Comparison of ENCODE assay signal across 17 cellular contexts in the genomic region with DNA sequence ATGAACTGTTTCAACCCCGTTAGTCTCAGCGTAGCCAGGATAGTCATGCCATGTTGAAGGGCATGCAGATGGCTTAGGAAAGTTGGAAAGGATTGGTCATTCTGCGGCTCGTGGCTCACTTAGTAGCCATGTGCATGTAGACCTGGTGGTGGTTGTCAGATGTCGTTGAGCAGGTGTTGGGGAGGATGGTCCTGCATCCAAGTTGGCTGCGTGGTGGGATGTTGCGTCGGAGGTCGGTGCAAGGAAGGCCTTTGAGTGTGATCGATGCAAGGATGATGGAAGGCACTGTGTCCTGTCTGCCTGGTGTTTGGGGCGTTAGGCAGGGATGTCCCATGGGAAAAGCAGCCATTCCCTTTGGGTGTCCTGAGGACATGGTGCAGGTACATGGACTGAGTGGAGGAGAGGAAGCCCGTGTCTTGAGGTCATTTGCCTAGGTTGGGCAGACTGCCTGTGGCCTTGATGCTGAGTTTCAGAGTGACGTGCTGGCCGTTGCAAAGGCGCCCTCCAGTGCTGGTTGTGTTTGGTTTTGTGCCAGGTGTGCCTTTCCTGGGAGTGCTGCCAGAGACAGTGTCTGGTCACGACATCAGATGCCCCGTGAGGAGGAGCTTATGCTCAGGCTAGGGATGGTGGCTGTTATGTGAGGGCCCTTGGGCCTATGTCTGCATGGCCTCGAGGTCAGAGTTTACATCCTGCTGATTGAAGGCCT.
A peak's percentile ranks its signal among the peaks of the same experiment; 100 is the strongest.
DNase-seq lines count a peak whose midpoint lies in the region; ATAC-seq and TF ChIP-seq lines count a peak whose summit lies in the region.
"Had no signal": no experiment of that assay in that cellular context is flagged by ENCODE, and none has a peak within 500 bp of the region (broad histone marks: within the 10 kb centered on the region; RNA-seq: fewer than 3 reads in every experiment).

No MANE protein-coding gene starts in this region.

- H3K27me3 ChIP-seq in DND-41 (ENCODE audit: insufficient read depth, low read length, poor library complexity) (no peaks in the 10 kb centered on the region), mucosa of rectum (ENCODE audit: control insufficient read depth in 2 of 2, insufficient read depth in 2 of 2, low read length in 2 of 2) (no peaks in the 10 kb centered on the region), stomach smooth muscle (ENCODE audit: control insufficient read depth in 1 of 2, insufficient read depth in 2 of 2, low read length in 2 of 2) (no peaks in the 10 kb centered on the region)
- H3K27me3 ChIP-seq: neutrophil had no signal

- no peak for TF ChIP-seq CTCF in DND-41 (IDR thresholded peaks at IDR 0.05; ENCODE audit: borderline replicate concordance, extremely low read depth, low read length, poor library complexity, severe bottlenecking)

- no peak overlapping the region for H3K9ac ChIP-seq in DND-41 (ENCODE audit: low read depth, low read length)
- no peak overlapping the region for H3K9ac ChIP-seq in mucosa of rectum (ENCODE audit: low read depth in 1 of 2, low read length in 2 of 2)
- no peak overlapping the region for H3K9ac ChIP-seq in stomach smooth muscle (ENCODE audit: low read length in 2 of 2)

- no peaks in the 10 kb centered on the region for H3K4me1 ChIP-seq in DND-41 (ENCODE audit: insufficient read depth, low read length)
- no peaks in the 10 kb centered on the region for H3K4me1 ChIP-seq in mucosa of rectum (ENCODE audit: control insufficient read depth in 2 of 2, insufficient read depth in 2 of 2, low read length in 2 of 2)
- no peaks in the 10 kb centered on the region for H3K4me1 ChIP-seq in stomach smooth muscle (ENCODE audit: control insufficient read depth, insufficient read depth, low read length)

- ATAC-seq in DND-41 (ENCODE audit: insufficient read depth, low read depth) (no peak), HG02884 (IDR thresholded peaks at IDR 0.05; ENCODE audit: unreplicated experiment) (no peak), HG03039 (IDR thresholded peaks at IDR 0.05; ENCODE audit: unreplicated experiment) (no peak)
- ATAC-seq: stimulated activated naive CD8-positive, alpha-beta T cell treated with anti-CD3 and anti-CD28 coated beads, Interleukin-15, amount 100 ng/mL, for 72 hours had no signal

- H3K36me3 ChIP-seq in DND-41 (ENCODE audit: insufficient read depth, low read length) (peaks cover 100% of the 10 kb centered on the region), mucosa of rectum (ENCODE audit: control insufficient read depth in 2 of 2, insufficient read depth in 2 of 2, low read length in 2 of 2) (peaks cover 41 to 86% of the 10 kb centered on the region in 2 donors), stomach smooth muscle (ENCODE audit: control insufficient read depth in 2 of 2, insufficient read depth in 2 of 2, low read length in 2 of 2) (peaks cover 99% of the 10 kb centered on the region in 2 donors)
- H3K36me3 ChIP-seq: neutrophil had no signal

- H2AFZ ChIP-seq in DND-41 (ENCODE audit: low read depth, low read length), result no peak overlapping the region

- no peaks in the 10 kb centered on the region for H3K79me2 ChIP-seq in DND-41 (ENCODE audit: insufficient read depth, low read length)

- H3K4me3 ChIP-seq in DND-41 (ENCODE audit: low read depth in 1 of 2, low read length in 2 of 2) (no peak overlapping the region; a peak in 1 of 4 replicates), mucosa of rectum (ENCODE audit: low read length in 2 of 2) (peak overlapping the region; percentile 3 to 27), stomach smooth muscle (ENCODE audit: low read length in 2 of 2) (peak overlapping the region; percentile 22 to 38)

- no peak for TF ChIP-seq POLR2A in erythroblast (IDR thresholded peaks at IDR 0.05; ENCODE audit: low read length)

- DNase-seq in DND-41 (peak; percentile 1), erythroblast (lab: John Stamatoyannopoulos, UW) (no peak)
- DNase-seq in activated CD8-positive, alpha-beta memory T cell treated with anti-CD3 and anti-CD28 coated beads for 24 hours, result peak; percentile 26
- DNase-seq: activated gamma-delta T cell treated with Interleukin-2 at 50 U/mL for 16 hours; cerebellar nuclear complex; midbrain; NCI-H1417 treated with DMSO at 0.1 percent for 48 hours; NCI-H526 treated with DMSO at 0.1 percent for 48 hours; SHP77 treated with DMSO at 0.1 percent for 48 hours; stimulated activated naive CD8-positive, alpha-beta T cell treated with anti-CD3 and anti-CD28 coated beads, Interleukin-15, amount 100 ng/mL, for 72 hours had no signal

- H3K9me3 ChIP-seq in DND-41 (ENCODE audit: insufficient read depth, low read length, severe bottlenecking), result peaks cover 98% of the 10 kb centered on the region
- H3K9me3 ChIP-seq in mucosa of rectum (ENCODE audit: control insufficient read depth in 2 of 2, low read length in 2 of 2), result peaks cover 91 to 93% of the 10 kb centered on the region in 2 donors
- peaks cover 45 to 100% of the 10 kb centered on the region in 2 donors for H3K9me3 ChIP-seq in stomach smooth muscle (ENCODE audit: control insufficient read depth in 2 of 2, low read length in 2 of 2)

- H3K27ac ChIP-seq in DND-41 (ENCODE audit: low read length) (no peak overlapping the region), mucosa of rectum (ENCODE audit: low read depth in 2 of 2, low read length in 2 of 2) (no peak overlapping the region), stomach smooth muscle (ENCODE audit: low read length) (no peak overlapping the region)
- H3K27ac ChIP-seq: C4-2B, neutrophil, VCaP had no signal

- H3K4me2 ChIP-seq in DND-41 (ENCODE audit: insufficient read depth, low read length), result no peak overlapping the region

- no peaks in the 10 kb centered on the region for H4K20me1 ChIP-seq in DND-41 (ENCODE audit: insufficient read depth, low read length)

Comparison
In these comparisons a context has a peak if more than half of its experiments do, and no peak if none do; other contexts are left out.
1. DNase-seq: peak in DND-41 (single experiment) and activated CD8-positive, alpha-beta memory T cell treated with anti-CD3 and anti-CD28 coated beads for 24 hours (single experiment); none in erythroblast (0 of 2).
2. H3K4me3 ChIP-seq: peak in mucosa of rectum (2 of 2) and stomach smooth muscle (2 of 2); none in DND-41 (0 of 2).